ENCODE assay signal across 29 cellular contexts in genomic region chr6:114159727-114160126, GRCh38.
"Had no signal": no experiment of that assay in that cellular context is flagged by ENCODE, and none has a peak within 500 bp of the region (broad histone marks: within the 10 kb centered on the region; RNA-seq: fewer than 3 reads in every experiment).

No MANE protein-coding gene starts in this region.

- H3K9me3 ChIP-seq: neutrophil, psoas muscle, spleen, suprapubic skin, testis, tibial artery, transverse colon, upper lobe of right lung, uterus had no signal

- H3K4me1 ChIP-seq: parathyroid adenoma, psoas muscle, spleen, suprapubic skin, testis, transverse colon, upper lobe of right lung, uterus had no signal

- ATAC-seq: naive thymus-derived CD8-positive, alpha-beta T cell; natural killer cell treated with Interleukin-12 subunit alpha and Interleukin-12 subunit beta and Interleukin-15 and Interleukin-18, amount 100 ng/mL, for 72 hours; psoas muscle; right cardiac atrium; sciatic nerve; stimulated activated memory B cell treated with anti-CD40 and anti-IgM and Interleukin-4, amounts not matched to agents 10 μg/mL and 1 μg/mL and 100 μg/mL, for 72 hours; stimulated activated naive CD8-positive, alpha-beta T cell treated with anti-CD3 and anti-CD28 coated beads, Interleukin-15, amount 100 ng/mL, for 72 hours; stimulated activated naive CD8-positive, alpha-beta T cell treated with anti-CD3 and anti-CD28 coated beads, Interleukin-15, Interleukin-2, amounts not matched to agents 100 U/mL and 50 U/mL, for 24 hours; upper lobe of right lung had no signal

- H3K27me3 ChIP-seq: neutrophil, spleen, suprapubic skin, testis, tibial artery, transverse colon, upper lobe of right lung, uterus had no signal

- H3K27ac ChIP-seq: neutrophil, parathyroid adenoma, psoas muscle, skin epidermis, spleen, suprapubic skin, testis, tibial artery, transverse colon, upper lobe of right lung, uterus had no signal

- H3K36me3 ChIP-seq: neutrophil, spleen, suprapubic skin, tibial artery, transverse colon, upper lobe of right lung, uterus had no signal

- H3K4me3 ChIP-seq: psoas muscle, skin epidermis, smooth muscle cell, spleen, suprapubic skin, testis, tibial artery, transverse colon, upper lobe of right lung, uterus had no signal

- DNase-seq: naive thymus-derived CD8-positive, alpha-beta T cell; nephron progenitor cell; nucleus accumbens; posterior cingulate gyrus; psoas muscle; right cardiac atrium; spleen; stimulated activated CD4-positive, alpha-beta T cell treated with anti-CD3 and anti-CD28 coated beads, Interleukin-12 subunit alpha, Interleukin-12 subunit beta, amount 100 ng/mL, for 4 hours; stimulated activated CD4-positive, alpha-beta T cell treated with anti-CD3 and anti-CD28 coated beads, Interleukin-1b, Interleukin-23, amount 100 ng/mL, for 48 hours; stimulated activated CD4-positive, alpha-beta T cell treated with anti-CD3 and anti-CD28 coated beads, Interleukin-4, amount 100 ng/mL, for 1 hour; stimulated activated CD4-positive, alpha-beta T cell treated with anti-CD3 and anti-CD28 coated beads, Interleukin-4, amount 100 ng/mL, for 4 hours; stimulated activated CD8-positive, alpha-beta memory T cell treated with anti-CD3 and anti-CD28 coated beads, Interleukin-4, amount 100 ng/mL, for 48 hours; stimulated activated naive CD4-positive, alpha-beta T cell; stimulated activated naive CD8-positive, alpha-beta T cell treated with anti-CD3 and anti-CD28 coated beads, Interleukin-15, amount 100 ng/mL, for 72 hours; stimulated activated naive CD8-positive, alpha-beta T cell treated with anti-CD3 and anti-CD28 coated beads, Interleukin-15, Interleukin-2, amounts not matched to agents 100 U/mL and 50 U/mL, for 24 hours; substantia nigra; testis; tibial artery; transverse colon; upper lobe of right lung; uterus had no signal
